Comparison of ENCODE assay signal across 25 cellular contexts in the genomic region with DNA sequence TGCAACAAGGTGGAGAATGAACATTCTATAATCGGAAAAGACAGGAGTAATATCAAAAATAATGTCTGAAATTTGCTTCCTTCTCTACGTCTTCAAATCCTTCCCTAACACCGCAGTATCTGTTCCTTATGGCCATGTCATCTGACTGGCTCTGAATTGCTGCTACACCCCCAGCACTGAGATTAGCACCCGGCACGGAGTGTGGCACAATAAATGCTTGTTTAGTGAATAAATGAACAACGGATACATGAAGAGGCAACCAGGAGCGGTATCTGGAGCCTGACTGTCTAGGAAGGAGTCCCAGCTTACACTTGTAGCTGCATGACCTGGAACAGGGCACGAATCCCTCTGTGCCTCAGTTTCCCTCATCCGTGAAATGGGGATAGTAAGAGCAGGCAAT.
"Had no signal": no experiment of that assay in that cellular context is flagged by ENCODE, and none has a peak within 500 bp of the region (broad histone marks: within the 10 kb centered on the region; RNA-seq: fewer than 3 reads in every experiment).

No MANE protein-coding gene starts in this region.

- H3K36me3 Mint-ChIP-seq: natural killer cell treated with Interleukin-12 subunit alpha and Interleukin-12 subunit beta and Interleukin-15 and Interleukin-18, amount 100 ng/mL, for 72 hours had no signal

- H3K4me1 ChIP-seq: adrenal gland, right lobe of liver, vagina had no signal

- H3K9me3 Mint-ChIP-seq: activated naive CD4-positive, alpha-beta T cell treated with anti-CD3 and anti-CD28 coated beads for 36 hours; activated naive CD8-positive, alpha-beta T cell treated with anti-CD3 and anti-CD28 coated beads for 36 hours; activated T-cell treated with anti-CD3 and anti-CD28 coated beads, Interleukin-2, amount 50 U/mL, for 72 hours; endodermal cell; natural killer cell treated with Interleukin-12 subunit alpha and Interleukin-12 subunit beta and Interleukin-15 and Interleukin-18, amount 100 ng/mL, for 72 hours; stimulated activated effector memory CD8-positive, alpha-beta T cell treated with anti-CD3 and anti-CD28 coated beads, Interleukin-12 subunit alpha, Interleukin-12 subunit beta, amount 100 ng/mL, for 72 hours; stimulated activated naive CD8-positive, alpha-beta T cell treated with anti-CD3 and anti-CD28 coated beads, Interleukin-15, Interleukin-2, amounts not matched to agents 100 ng/mL and 50 ng/mL, for 24 hours had no signal

- ATAC-seq: activated T-cell treated with anti-CD3 and anti-CD28 coated beads, Interleukin-2, amount 50 U/mL, for 72 hours; esophagus mucosa; heart right ventricle; natural killer cell treated with Interleukin-12 subunit alpha and Interleukin-12 subunit beta and Interleukin-15 and Interleukin-18, amount 100 ng/mL, for 72 hours; right lobe of liver; stimulated activated effector memory CD8-positive, alpha-beta T cell treated with anti-CD3 and anti-CD28 coated beads, Interleukin-12 subunit alpha, Interleukin-12 subunit beta, amount 100 ng/mL, for 72 hours had no signal

- H3K27ac ChIP-seq: adrenal gland, brain microvascular endothelial cell, heart right ventricle, left ventricle myocardium inferior, right lobe of liver, skin epidermis, thoracic aorta, upper lobe of left lung, vagina, VCaP had no signal

- H3K9me3 ChIP-seq: adrenal gland, heart right ventricle, left ventricle myocardium inferior, right lobe of liver, thoracic aorta, upper lobe of left lung, vagina had no signal

- H3K36me3 ChIP-seq: right lobe of liver had no signal

- H3K27me3 ChIP-seq: adrenal gland, brain microvascular endothelial cell, heart right ventricle, right lobe of liver, upper lobe of left lung, vagina had no signal

- H3K4me3 ChIP-seq: adrenal gland, heart right ventricle, left ventricle myocardium inferior, lung, right lobe of liver, skin epidermis, thoracic aorta, upper lobe of left lung, vagina had no signal

- H3K27ac Mint-ChIP-seq: activated naive CD4-positive, alpha-beta T cell treated with anti-CD3 and anti-CD28 coated beads for 36 hours; activated naive CD8-positive, alpha-beta T cell treated with anti-CD3 and anti-CD28 coated beads for 36 hours; activated T-cell treated with anti-CD3 and anti-CD28 coated beads, Interleukin-2, amount 50 U/mL, for 72 hours; endodermal cell; natural killer cell treated with Interleukin-12 subunit alpha and Interleukin-12 subunit beta and Interleukin-15 and Interleukin-18, amount 100 ng/mL, for 72 hours; stimulated activated effector memory CD8-positive, alpha-beta T cell treated with anti-CD3 and anti-CD28 coated beads, Interleukin-12 subunit alpha, Interleukin-12 subunit beta, amount 100 ng/mL, for 72 hours; stimulated activated naive CD8-positive, alpha-beta T cell treated with anti-CD3 and anti-CD28 coated beads, Interleukin-15, Interleukin-2, amounts not matched to agents 100 ng/mL and 50 ng/mL, for 24 hours had no signal

- DNase-seq: activated CD4-positive, alpha-beta T cell treated with anti-CD3 and anti-CD28 coated beads for 4 hours; activated CD4-positive, alpha-beta T cell treated with anti-CD3 and anti-CD28 coated beads, Interleukin-2, amount 50 U/mL, for 4 hours; activated naive CD4-positive, alpha-beta T cell treated with anti-CD3 and anti-CD28 coated beads for 36 hours; activated naive CD8-positive, alpha-beta T cell treated with anti-CD3 and anti-CD28 coated beads for 36 hours; activated T-cell treated with anti-CD3 and anti-CD28 coated beads for 4 hours; activated T-cell treated with anti-CD3 and anti-CD28 coated beads, Interleukin-2, amount 50 U/mL, for 72 hours; adrenal gland; brain microvascular endothelial cell; endodermal cell; foreskin fibroblast; heart right ventricle; left ventricle myocardium inferior; mesendoderm; stimulated activated CD4-positive, alpha-beta T cell treated with anti-CD3 and anti-CD28 coated beads, Interleukin-4, amount 100 ng/mL, for 24 hours; upper lobe of left lung had no signal

- H3K27me3 Mint-ChIP-seq: activated naive CD8-positive, alpha-beta T cell treated with anti-CD3 and anti-CD28 coated beads for 36 hours; natural killer cell treated with Interleukin-12 subunit alpha and Interleukin-12 subunit beta and Interleukin-15 and Interleukin-18, amount 100 ng/mL, for 72 hours; stimulated activated naive CD8-positive, alpha-beta T cell treated with anti-CD3 and anti-CD28 coated beads, Interleukin-15, Interleukin-2, amounts not matched to agents 100 ng/mL and 50 ng/mL, for 24 hours had no signal

- H3K4me3 Mint-ChIP-seq: activated naive CD4-positive, alpha-beta T cell treated with anti-CD3 and anti-CD28 coated beads for 36 hours; activated naive CD8-positive, alpha-beta T cell treated with anti-CD3 and anti-CD28 coated beads for 36 hours; activated T-cell treated with anti-CD3 and anti-CD28 coated beads, Interleukin-2, amount 50 U/mL, for 72 hours; endodermal cell; natural killer cell treated with Interleukin-12 subunit alpha and Interleukin-12 subunit beta and Interleukin-15 and Interleukin-18, amount 100 ng/mL, for 72 hours; stimulated activated effector memory CD8-positive, alpha-beta T cell treated with anti-CD3 and anti-CD28 coated beads, Interleukin-12 subunit alpha, Interleukin-12 subunit beta, amount 100 ng/mL, for 72 hours; stimulated activated naive CD8-positive, alpha-beta T cell treated with anti-CD3 and anti-CD28 coated beads, Interleukin-15, Interleukin-2, amounts not matched to agents 100 ng/mL and 50 ng/mL, for 24 hours had no signal
